8 cellular contexts compared by ENCODE assay signal in the genomic region with DNA sequence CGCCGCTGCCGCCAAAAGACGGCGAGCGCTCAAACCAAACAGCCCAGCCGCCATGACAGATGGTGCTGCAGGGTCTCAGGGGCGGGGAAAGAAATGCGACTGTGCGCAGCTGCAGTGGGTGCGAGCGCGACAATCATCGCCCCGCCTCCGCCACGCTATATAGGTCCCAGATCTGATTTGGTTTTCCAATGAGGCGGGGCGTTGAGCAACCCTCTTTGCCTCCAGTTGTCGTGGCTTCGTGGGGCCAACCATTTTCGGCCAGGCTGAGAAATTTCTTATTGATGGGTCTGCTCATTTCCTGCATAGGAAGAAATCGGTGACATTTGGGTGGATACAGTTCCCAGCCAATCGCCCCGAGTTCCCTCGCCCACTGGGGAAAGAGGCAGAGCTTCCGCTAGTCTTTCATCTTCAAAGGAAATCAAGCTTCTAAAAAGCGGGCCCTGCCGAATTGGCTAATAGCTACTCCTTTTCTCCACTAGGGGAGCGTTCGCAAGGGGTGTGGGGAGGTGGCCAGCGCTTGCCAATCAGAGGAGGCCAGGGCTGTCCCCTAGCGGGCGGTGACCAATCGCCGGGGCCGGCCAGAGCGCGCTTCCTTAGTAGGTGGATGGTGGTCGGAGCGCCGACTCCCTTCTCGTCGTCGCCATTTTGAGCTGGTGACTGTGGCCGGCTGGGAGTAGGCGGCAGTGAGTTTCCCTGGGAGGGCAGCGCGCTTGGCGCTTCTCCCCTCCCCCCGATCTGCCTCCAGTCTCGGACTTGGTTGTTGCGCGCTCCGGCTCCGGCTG. TPM values are rescaled to one million over a fixed set of nuclear protein-coding genes. Genes with fewer than 3 reads are reported as not detected.
DNase-seq lines count a peak whose midpoint lies in the region; TF ChIP-seq lines count a peak whose summit lies in the region.

A gene (minus strand): TSS at position 77 of the 782 bp plus-strand sequence. CDS start 23 bp downstream, at position 54.
A gene with protein sequence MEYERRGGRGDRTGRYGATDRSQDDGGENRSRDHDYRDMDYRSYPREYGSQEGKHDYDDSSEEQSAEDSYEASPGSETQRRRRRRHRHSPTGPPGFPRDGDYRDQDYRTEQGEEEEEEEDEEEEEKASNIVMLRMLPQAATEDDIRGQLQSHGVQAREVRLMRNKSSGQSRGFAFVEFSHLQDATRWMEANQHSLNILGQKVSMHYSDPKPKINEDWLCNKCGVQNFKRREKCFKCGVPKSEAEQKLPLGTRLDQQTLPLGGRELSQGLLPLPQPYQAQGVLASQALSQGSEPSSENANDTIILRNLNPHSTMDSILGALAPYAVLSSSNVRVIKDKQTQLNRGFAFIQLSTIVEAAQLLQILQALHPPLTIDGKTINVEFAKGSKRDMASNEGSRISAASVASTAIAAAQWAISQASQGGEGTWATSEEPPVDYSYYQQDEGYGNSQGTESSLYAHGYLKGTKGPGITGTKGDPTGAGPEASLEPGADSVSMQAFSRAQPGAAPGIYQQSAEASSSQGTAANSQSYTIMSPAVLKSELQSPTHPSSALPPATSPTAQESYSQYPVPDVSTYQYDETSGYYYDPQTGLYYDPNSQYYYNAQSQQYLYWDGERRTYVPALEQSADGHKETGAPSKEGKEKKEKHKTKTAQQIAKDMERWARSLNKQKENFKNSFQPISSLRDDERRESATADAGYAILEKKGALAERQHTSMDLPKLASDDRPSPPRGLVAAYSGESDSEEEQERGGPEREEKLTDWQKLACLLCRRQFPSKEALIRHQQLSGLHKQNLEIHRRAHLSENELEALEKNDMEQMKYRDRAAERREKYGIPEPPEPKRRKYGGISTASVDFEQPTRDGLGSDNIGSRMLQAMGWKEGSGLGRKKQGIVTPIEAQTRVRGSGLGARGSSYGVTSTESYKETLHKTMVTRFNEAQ (plus strand): TSS at position 596 of the 782 bp plus-strand sequence. CDS start 2,261 bp downstream, outside the sequence.

- H3K4me3 ChIP-seq in GM06990 (replicated peaks; ENCODE audit: low read depth, low read length) (peak within 1 kb of the TSS; percentile 75), HFF-Myc (replicated peaks; ENCODE audit: low read depth, low read length) (peak within 1 kb of the TSS; percentile 70), neutrophil (ENCODE audit: low read depth in 1 of 2, low read length in 1 of 2) (peak within 1 kb of the TSS; percentile 73 to 79)

- H3K9me3 ChIP-seq in neutrophil: no peaks in the 10 kb centered on the region

- DNase-seq in GM06990 (ENCODE audit: extremely low read depth, insufficient read length) (peak; percentile 94), HFF-Myc (ENCODE audit: extremely low read depth, low read depth) (peak; percentile 70), MV-4-11 (lab: John Stamatoyannopoulos, UW) (peak; percentile 92), SK-MEL-5 (ENCODE audit: low read depth, low spot score) (peak; percentile 93), foreskin melanocyte (peak; percentile 87), substantia nigra (lab: John Stamatoyannopoulos, UW) (peak; percentile 29 to 91 (median 81))
- DNase-seq in activated naive CD4-positive, alpha-beta T cell treated with Interleukin-2 at 50 U/mL for 16 hours: peak; percentile 91

- in situ Hi-C loops in SK-MEL-5 (cut with HindIII; ENCODE audit: low pct_unique_long_range_greater_than_20kb, low sequenced_read_pairs): no loop called here

- H3K27me3 ChIP-seq in GM06990 (replicated peaks; ENCODE audit: control insufficient read depth, insufficient read depth, low read length) (no peaks in the 10 kb centered on the region), neutrophil (no peaks in the 10 kb centered on the region)

- peaks cover 23% of the 10 kb centered on the region in 2 experiments for H3K4me1 ChIP-seq in neutrophil (ENCODE audit: control insufficient read depth in 1 of 2, insufficient read depth in 1 of 2, low read depth in 1 of 2, low read length in 1 of 2)

- peak within 1 kb of the TSS; percentile 95 for H3K27ac ChIP-seq in neutrophil
- peak within 1 kb of the TSS; percentile 95 for H3K27ac ChIP-seq in substantia nigra (ENCODE audit: low read depth, low read length, poor library complexity, severe bottlenecking)

- TF ChIP-seq CTCF in GM06990 (IDR thresholded peaks at IDR 0.05; ENCODE audit: insufficient read depth, low read length, poor library complexity, severe bottlenecking) (peak; percentile 58), HFF-Myc (IDR thresholded peaks at IDR 0.05; ENCODE audit: low read depth, low read length, missing control alignments) (peak; percentile 54), neutrophil (IDR thresholded peaks at IDR 0.05) (peak; percentile 86)

- no peaks in the 10 kb centered on the region for H3K36me3 ChIP-seq in GM06990 (ENCODE audit: control insufficient read depth, insufficient read depth, low read length)
- no peaks in the 10 kb centered on the region for H3K36me3 ChIP-seq in neutrophil

RNA-seq across cellular contexts. Expression of the first gene that starts in this region (rescaled TPM):
- 157 and 172 TPM in 2 replicates for total RNA-seq in SK-MEL-5 (2014; rRNA removed; shearing (Covaris generic))
- polyA plus RNA-seq in SK-MEL-5 (2015; cell fraction: cytosol; rRNA removed): 122 and 126 TPM in 2 replicates
- polyA plus RNA-seq in SK-MEL-5 (2015; cell fraction: nucleus; rRNA removed): 7.2 and 8.8 TPM in 2 replicates

RNA-seq across cellular contexts. Expression of the second gene that starts in this region (rescaled TPM):
- 42.2 and 42.6 TPM in 2 replicates for total RNA-seq in SK-MEL-5 (2014; rRNA removed; shearing (Covaris generic))
- polyA plus RNA-seq in SK-MEL-5 (2015; cell fraction: cytosol; rRNA removed): 58.0 and 64.5 TPM in 2 replicates
- polyA plus RNA-seq in SK-MEL-5 (2015; cell fraction: nucleus; rRNA removed): 47.9 and 52.9 TPM in 2 replicates

Comparison
In these comparisons a context has a peak if more than half of its experiments do, and no peak if none do; other contexts are left out.
1. Peak in every context shown above with its lines: DNase-seq, H3K4me3 ChIP-seq and H3K27ac ChIP-seq.